ENCODE assay signal across 24 cellular contexts in the genomic region with DNA sequence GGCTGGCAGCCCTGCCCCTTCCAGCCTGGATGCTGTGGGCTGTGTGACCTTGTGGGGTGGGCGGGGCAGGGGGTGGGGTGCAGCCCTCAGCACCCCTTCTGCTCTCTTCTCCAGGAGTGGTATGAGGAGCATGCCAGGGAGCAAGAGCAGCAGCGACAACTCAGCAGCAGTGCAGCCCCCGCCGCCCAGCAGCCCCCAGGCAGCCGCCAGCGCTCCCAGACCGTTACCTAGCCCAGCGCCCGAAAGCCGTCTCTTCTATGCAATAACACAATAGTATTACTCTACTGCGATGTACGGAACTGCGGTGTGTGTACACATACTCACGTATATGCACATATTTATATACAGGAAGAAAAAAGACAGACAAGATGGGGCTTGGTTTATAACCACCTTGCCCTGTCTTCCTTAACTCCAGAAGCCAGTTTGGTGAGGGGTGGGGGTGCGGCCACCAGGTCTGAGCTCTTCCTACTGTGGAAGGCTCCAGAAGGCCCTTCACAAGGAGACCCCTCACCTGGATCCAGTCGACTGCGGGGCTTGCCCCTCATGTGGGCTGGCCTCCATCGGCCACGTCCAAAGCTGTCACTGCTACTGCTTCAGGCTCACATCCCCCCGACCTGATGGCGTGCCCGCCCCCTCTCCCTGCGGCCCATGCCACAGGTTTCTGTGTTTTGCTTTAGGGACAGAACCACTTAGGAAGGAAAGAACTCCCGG.
"Had no signal": no experiment of that assay in that cellular context is flagged by ENCODE, and none has a peak within 500 bp of the region (broad histone marks: within the 10 kb centered on the region; RNA-seq: fewer than 3 reads in every experiment).

No MANE protein-coding gene starts in this region.

- H3K36me3 Mint-ChIP-seq: natural killer cell treated with Interleukin-12 subunit alpha and Interleukin-12 subunit beta and Interleukin-15 and Interleukin-18, amount 100 ng/mL, for 72 hours had no signal

- H3K27me3 ChIP-seq: colonic mucosa, gastrocnemius medialis, upper lobe of right lung had no signal

- H3K27me3 Mint-ChIP-seq: activated CD4-positive, alpha-beta memory T cell treated with anti-CD3 and anti-CD28 coated beads, Interleukin-2, amount 10 ng/mL, durations not matched to agents 7 days and 5 days; activated CD4-positive, alpha-beta T cell treated with anti-CD3 and anti-CD28 coated beads, Interleukin-2, amount 10 ng/mL, durations not matched to agents 24 days and 14 days; activated naive CD8-positive, alpha-beta T cell treated with anti-CD3 and anti-CD28 coated beads, Interleukin-2, amount 50 U/mL, for 24 hours; natural killer cell treated with Interleukin-12 subunit alpha and Interleukin-12 subunit beta and Interleukin-15 and Interleukin-18, amount 100 ng/mL, for 72 hours; stimulated activated naive CD8-positive, alpha-beta T cell treated with anti-CD3 and anti-CD28 coated beads, Interleukin-15, amount 100 ng/mL, for 72 hours had no signal

- H3K4me1 Mint-ChIP-seq: activated naive CD8-positive, alpha-beta T cell treated with anti-CD3 and anti-CD28 coated beads, Interleukin-2, amount 50 U/mL, for 24 hours; stimulated activated effector memory CD8-positive, alpha-beta T cell treated with anti-CD3 and anti-CD28 coated beads, Interleukin-12 subunit alpha, Interleukin-12 subunit beta, amount 100 ng/mL, for 72 hours; stimulated activated naive CD8-positive, alpha-beta T cell treated with anti-CD3 and anti-CD28 coated beads, Interleukin-15, amount 100 ng/mL, for 72 hours had no signal

- H3K4me3 ChIP-seq: colonic mucosa, gastrocnemius medialis, lung, mucosa of descending colon, skin epidermis, upper lobe of right lung had no signal

- ATAC-seq: activated naive CD8-positive, alpha-beta T cell treated with anti-CD3 and anti-CD28 coated beads, Interleukin-2, amount 50 U/mL, for 24 hours; gastrocnemius medialis; mucosa of descending colon; natural killer cell treated with Interleukin-12 subunit alpha and Interleukin-12 subunit beta and Interleukin-15 and Interleukin-18, amount 100 ng/mL, for 72 hours; SK-N-SH treated with all-trans-retinoic acid at 6 μM for 48 hours; stimulated activated effector memory CD8-positive, alpha-beta T cell treated with anti-CD3 and anti-CD28 coated beads, Interleukin-12 subunit alpha, Interleukin-12 subunit beta, amount 100 ng/mL, for 72 hours; upper lobe of right lung had no signal

- H3K27ac ChIP-seq: colonic mucosa, upper lobe of right lung had no signal

- DNase-seq: activated CD4-positive, alpha-beta memory T cell treated with anti-CD3 and anti-CD28 coated beads, Interleukin-2, amount 10 ng/mL, durations not matched to agents 7 days and 5 days; activated CD4-positive, alpha-beta T cell treated with anti-CD3 and anti-CD28 coated beads, Interleukin-2, amount 10 ng/mL, durations not matched to agents 24 days and 14 days; activated CD4-positive, CD25-positive, alpha-beta regulatory T cell treated with anti-CD3 and anti-CD28 coated beads, Interleukin-2, amount 50 U/mL, for 72 hours; activated effector memory CD4-positive, alpha-beta T cell treated with Interleukin-2 at 50 U/mL for 16 hours; activated naive CD4-positive, alpha-beta T cell treated with anti-CD3 and anti-CD28 coated beads for 36 hours; activated naive CD8-positive, alpha-beta T cell treated with anti-CD3 and anti-CD28 coated beads, Interleukin-2, amount 50 U/mL, for 24 hours; colonic mucosa; effector memory CD4-positive, alpha-beta T cell; erythroblast; gastrocnemius medialis; glutamatergic neuron; hippocampal formation; mucosa of descending colon; stimulated activated CD4-positive, alpha-beta T cell treated with anti-CD3 and anti-CD28 coated beads, Interleukin-12 subunit alpha, Interleukin-12 subunit beta, amount 100 ng/mL, for 4 hours; stimulated activated CD4-positive, alpha-beta T cell treated with anti-CD3 and anti-CD28 coated beads, Interleukin-4, amount 100 ng/mL, for 24 hours; stimulated activated naive CD8-positive, alpha-beta T cell treated with anti-CD3 and anti-CD28 coated beads, Interleukin-15, amount 100 ng/mL, for 72 hours; substantia nigra; T-helper 2 cell; upper lobe of right lung had no signal

- H3K4me3 Mint-ChIP-seq: activated CD4-positive, alpha-beta memory T cell treated with anti-CD3 and anti-CD28 coated beads, Interleukin-2, amount 10 ng/mL, durations not matched to agents 7 days and 5 days; activated CD4-positive, alpha-beta T cell treated with anti-CD3 and anti-CD28 coated beads, Interleukin-2, amount 10 ng/mL, durations not matched to agents 24 days and 14 days; activated naive CD4-positive, alpha-beta T cell treated with anti-CD3 and anti-CD28 coated beads for 36 hours; activated naive CD8-positive, alpha-beta T cell treated with anti-CD3 and anti-CD28 coated beads, Interleukin-2, amount 50 U/mL, for 24 hours; natural killer cell treated with Interleukin-12 subunit alpha and Interleukin-12 subunit beta and Interleukin-15 and Interleukin-18, amount 100 ng/mL, for 72 hours; stimulated activated effector memory CD8-positive, alpha-beta T cell treated with anti-CD3 and anti-CD28 coated beads, Interleukin-12 subunit alpha, Interleukin-12 subunit beta, amount 100 ng/mL, for 72 hours; stimulated activated naive CD8-positive, alpha-beta T cell treated with anti-CD3 and anti-CD28 coated beads, Interleukin-15, amount 100 ng/mL, for 72 hours had no signal

- H3K27ac Mint-ChIP-seq: activated CD4-positive, alpha-beta memory T cell treated with anti-CD3 and anti-CD28 coated beads, Interleukin-2, amount 10 ng/mL, durations not matched to agents 7 days and 5 days; activated CD4-positive, alpha-beta T cell treated with anti-CD3 and anti-CD28 coated beads, Interleukin-2, amount 10 ng/mL, durations not matched to agents 24 days and 14 days; activated naive CD4-positive, alpha-beta T cell treated with anti-CD3 and anti-CD28 coated beads for 36 hours; activated naive CD8-positive, alpha-beta T cell treated with anti-CD3 and anti-CD28 coated beads, Interleukin-2, amount 50 U/mL, for 24 hours; natural killer cell treated with Interleukin-12 subunit alpha and Interleukin-12 subunit beta and Interleukin-15 and Interleukin-18, amount 100 ng/mL, for 72 hours; stimulated activated effector memory CD8-positive, alpha-beta T cell treated with anti-CD3 and anti-CD28 coated beads, Interleukin-12 subunit alpha, Interleukin-12 subunit beta, amount 100 ng/mL, for 72 hours had no signal

- H3K9me3 Mint-ChIP-seq: activated CD4-positive, alpha-beta memory T cell treated with anti-CD3 and anti-CD28 coated beads, Interleukin-2, amount 10 ng/mL, durations not matched to agents 7 days and 5 days; activated CD4-positive, alpha-beta T cell treated with anti-CD3 and anti-CD28 coated beads, Interleukin-2, amount 10 ng/mL, durations not matched to agents 24 days and 14 days; activated naive CD4-positive, alpha-beta T cell treated with anti-CD3 and anti-CD28 coated beads for 36 hours; activated naive CD8-positive, alpha-beta T cell treated with anti-CD3 and anti-CD28 coated beads, Interleukin-2, amount 50 U/mL, for 24 hours; natural killer cell treated with Interleukin-12 subunit alpha and Interleukin-12 subunit beta and Interleukin-15 and Interleukin-18, amount 100 ng/mL, for 72 hours; stimulated activated effector memory CD8-positive, alpha-beta T cell treated with anti-CD3 and anti-CD28 coated beads, Interleukin-12 subunit alpha, Interleukin-12 subunit beta, amount 100 ng/mL, for 72 hours; stimulated activated naive CD8-positive, alpha-beta T cell treated with anti-CD3 and anti-CD28 coated beads, Interleukin-15, amount 100 ng/mL, for 72 hours had no signal

- H3K9me3 ChIP-seq: colonic mucosa, gastrocnemius medialis, mucosa of descending colon, upper lobe of right lung had no signal

- H3K4me1 ChIP-seq: colonic mucosa had no signal
